In genomic region chr7:124489082-124489819, GRCh38 we compare ENCODE assay signal across 18 cellular contexts.
A peak's percentile ranks its signal among the peaks of the same experiment; 100 is the strongest.
DNase-seq lines count a peak whose midpoint lies in the region; ATAC-seq and TF ChIP-seq lines count a peak whose summit lies in the region.
"Had no signal": no experiment of that assay in that cellular context is flagged by ENCODE, and none has a peak within 500 bp of the region (broad histone marks: within the 10 kb centered on the region; RNA-seq: fewer than 3 reads in every experiment).

No MANE protein-coding gene starts in this region.

- 58% methylated on average over 5 of the region's 5 CpGs for WGBS in hepatocyte (ENCODE audit: low lambda C conversion rate, missing lambda C conversion rate)
- no CpG with 5 or more reads among the region's 5 CpGs for WGBS in mesendoderm (ENCODE audit: extremely low coverage, insufficient coverage, low lambda C conversion rate)

- no peaks in the 10 kb centered on the region for H3K27me3 ChIP-seq in PC-3 (ENCODE audit: low read length)
- H3K27me3 ChIP-seq in hepatocyte, result no peaks in the 10 kb centered on the region
- H3K27me3 ChIP-seq in mesendoderm (ENCODE audit: insufficient read depth, low read length, poor library complexity), result no peaks in the 10 kb centered on the region

- H3K9me2 ChIP-seq in PC-3 (replicated peaks; ENCODE audit: low read length) (no peaks in the 10 kb centered on the region), hepatocyte (replicated peaks; ENCODE audit: insufficient read depth) (no peaks in the 10 kb centered on the region)

- no peaks in the 10 kb centered on the region for H3K79me1 ChIP-seq in mesendoderm (ENCODE audit: low read length)

- no peak overlapping the region for H2BK120ac ChIP-seq in mesendoderm (ENCODE audit: low read depth, low read length)

- H4K8ac ChIP-seq in mesendoderm (ENCODE audit: low read depth, low read length), result no peak overlapping the region

- POLR2A ChIA-PET in PC-3 (lab: Charles Lee; ENCODE audit: unreplicated experiment), result no interaction called here

- H3K27ac ChIP-seq in PC-3 (ENCODE audit: low read length), result no peak overlapping the region
- H3K27ac ChIP-seq in hepatocyte, result no peak overlapping the region
- no peak overlapping the region for H3K27ac ChIP-seq in mesendoderm (ENCODE audit: low read depth, low read length)
- H3K27ac ChIP-seq: HL-60 had no signal

- no peaks in the 10 kb centered on the region for H4K20me1 ChIP-seq in PC-3 (ENCODE audit: low read length)
- H4K20me1 ChIP-seq in hepatocyte (ENCODE audit: insufficient read depth, poor library complexity, severe bottlenecking), result no peaks in the 10 kb centered on the region

- no peaks in the 10 kb centered on the region for H3K79me2 ChIP-seq in PC-3 (ENCODE audit: low read length)
- H3K79me2 ChIP-seq in hepatocyte, result no peaks in the 10 kb centered on the region
- H3K79me2 ChIP-seq in mesendoderm (ENCODE audit: control insufficient read depth, insufficient read depth, low read length), result no peaks in the 10 kb centered on the region

- H3K4me2 ChIP-seq in PC-3 (ENCODE audit: low read length) (no peak overlapping the region), hepatocyte (peak overlapping the region; percentile 41), mesendoderm (ENCODE audit: low read length) (no peak overlapping the region)

- no peak overlapping the region for H3K4ac ChIP-seq in mesendoderm (ENCODE audit: low read depth, low read length)

- intact Hi-C loops in PC-3 (cut with micrococcal nuclease), result loop anchor here (5.0 kb wide), 1 partner anchor 38 kb away; no protein-coding TSS in a partner anchor

- no peak overlapping the region for H3K18ac ChIP-seq in mesendoderm (ENCODE audit: low read length)

- 0 out of 2 replicates have a peak overlapping the region, but pooled peaks have one; percentile 47 for H2AFZ ChIP-seq in PC-3 (ENCODE audit: low read length)
- H2AFZ ChIP-seq in hepatocyte, result no peak overlapping the region

- no peak overlapping the region for H3K4me3 ChIP-seq in PC-3 (ENCODE audit: low read length)
- no peak overlapping the region for H3K4me3 ChIP-seq in hepatocyte
- H3K4me3 ChIP-seq in mesendoderm (ENCODE audit: low read length), result no peak overlapping the region

- BruUV-seq in PC-3 (replicated peaks; lab: Mats Ljungman, UMichigan), result no TSS peak

- no peak overlapping the region for H4K5ac ChIP-seq in mesendoderm (ENCODE audit: low read length)

- H2BK15ac ChIP-seq in mesendoderm (replicated peaks; ENCODE audit: low read depth), result peak overlapping the region; percentile 19

- no peak overlapping the region for H3K9ac ChIP-seq in PC-3 (ENCODE audit: low read length)
- H3K9ac ChIP-seq in mesendoderm (ENCODE audit: low read length), result no peak overlapping the region

- H3K9me3 ChIP-seq in PC-3 (ENCODE audit: low read length) (no peaks in the 10 kb centered on the region), hepatocyte (ENCODE audit: low read depth) (no peaks in the 10 kb centered on the region)

- CTCF ChIA-PET in PC-3 (lab: Charles Lee), result no interaction called here

- H3K56ac ChIP-seq in mesendoderm (ENCODE audit: low read length), result no peak overlapping the region

- H3K4me1 ChIP-seq in PC-3 (ENCODE audit: insufficient read depth, low read length) (peaks cover 4% of the 10 kb centered on the region; the same call in 1 of the 2 replicates), hepatocyte (ENCODE audit: insufficient read depth) (no peaks in the 10 kb centered on the region), mesendoderm (ENCODE audit: control insufficient read depth, low read depth, low read length) (no peaks in the 10 kb centered on the region)

- TF ChIP-seq CTCF in PC-3 (conservative IDR thresholded peaks at IDR 0.05; ENCODE audit: low read depth, low read length), result no peak
- TF ChIP-seq CTCF in hepatocyte (IDR thresholded peaks at IDR 0.05; ENCODE audit: poor library complexity), result no peak

- no peak overlapping the region for H2BK5ac ChIP-seq in mesendoderm (ENCODE audit: low read length)

- ATAC-seq in PC-3 (no peak), GM19463 (IDR thresholded peaks at IDR 0.05; ENCODE audit: unreplicated experiment) (no peak)
- no peak for ATAC-seq in activated CD4-positive, CD25-positive, alpha-beta regulatory T cell treated with anti-CD3 and anti-CD28 coated beads, Interleukin-2, amount 50 U/mL, for 24 hours

- no peaks in the 10 kb centered on the region for H3F3A ChIP-seq in PC-3 (ENCODE audit: low read length, unreplicated experiment)

- no peak overlapping the region for H2AK5ac ChIP-seq in mesendoderm (ENCODE audit: low read length)

- DNase-seq in DMS53 treated with DMSO at 0.1 percent for 48 hours (lab: John Stamatoyannopoulos, UW; ENCODE audit: unreplicated experiment) (peak; percentile 53), PC-3 (no peak), hepatocyte (ENCODE audit: low spot score) (no peak), mesendoderm (no peak), SIG-M5 (lab: John Stamatoyannopoulos, UW) (no peak)
- no peak for DNase-seq in stimulated activated CD4-positive, alpha-beta T cell treated with anti-CD3 and anti-CD28 coated beads, Interleukin-12 subunit alpha, Interleukin-12 subunit beta, amount 100 ng/mL, for 4 hours
- DNase-seq: ACHN; HCEC 1CT; NCI-H1048; NCI-H1694 treated with DMSO at 0.1 percent for 48 hours; NCI-H2227 treated with DMSO at 0.1 percent for 48 hours; NCI-H510A; NK-92 treated with Interleukin-12 subunit alpha and Interleukin-12 subunit beta, amount 100 ng/mL, for 24 hours; Right ventricle myocardium superior; RPMI8226 had no signal

- H3K36me3 ChIP-seq in PC-3 (ENCODE audit: low read depth, low read length), result no peaks in the 10 kb centered on the region
- no peaks in the 10 kb centered on the region for H3K36me3 ChIP-seq in hepatocyte (replicated peaks; ENCODE audit: insufficient read depth, low read depth)
- H3K36me3 ChIP-seq in mesendoderm (ENCODE audit: control insufficient read depth, insufficient read depth, low read length), result no peaks in the 10 kb centered on the region

- H3K23ac ChIP-seq in mesendoderm (ENCODE audit: low read length), result no peak overlapping the region
